8 cellular contexts compared by ENCODE assay signal in genomic region chr15:82710208-82710555, GRCh38. TPM values are rescaled to one million over a fixed set of nuclear protein-coding genes. Genes with fewer than 3 reads are reported as not detected.
DNase-seq lines count a peak whose midpoint lies in the region; ATAC-seq and TF ChIP-seq lines count a peak whose summit lies in the region.

No MANE protein-coding gene starts in this region.

- H3K9me3 ChIP-seq in WERI-Rb-1 (ENCODE audit: severe bottlenecking), result no peaks in the 10 kb centered on the region
- no peaks in the 10 kb centered on the region for H3K9me3 ChIP-seq in iPS DF 6.9 (ENCODE audit: control insufficient read depth, insufficient read depth, low read length)
- H3K9me3 ChIP-seq in skeletal muscle satellite cell (replicated peaks; ENCODE audit: low read length), result no peaks in the 10 kb centered on the region

- H3K27me3 ChIP-seq in H7 (ENCODE audit: control insufficient read depth, insufficient read depth, low read length) (no peaks in the 10 kb centered on the region), WERI-Rb-1 (ENCODE audit: insufficient read depth, low read depth, severe bottlenecking) (no peaks in the 10 kb centered on the region), iPS DF 6.9 (ENCODE audit: control insufficient read depth, insufficient read depth, low read length) (no peaks in the 10 kb centered on the region), skeletal muscle satellite cell (ENCODE audit: control insufficient read depth, insufficient read depth, low read length) (peaks cover 29% of the 10 kb centered on the region)

- no CpG with 5 or more reads among the region's 14 CpGs for WGBS in iPS DF 6.9 (ENCODE audit: insufficient coverage, insufficient read length)

- H3K4me3 ChIP-seq in H7 (ENCODE audit: insufficient read depth, low read depth, low read length) (peak overlapping the region; percentile 82), WERI-Rb-1 (ENCODE audit: low read depth, low read length) (peak overlapping the region; percentile 80), iPS DF 6.9 (ENCODE audit: low read length) (peak overlapping the region; percentile 50; the same call in 1 of the 2 replicates), skeletal muscle satellite cell (ENCODE audit: low read length) (peak overlapping the region; percentile 77)

- DNase-seq in H7 (no peak), WERI-Rb-1 (no peak), iPS DF 6.9 (ENCODE audit: low read depth, low spot score) (no peak), GM13976 (ENCODE audit: low spot score) (no peak), OCI-M2 (lab: John Stamatoyannopoulos, UW; ENCODE audit: unreplicated experiment) (no peak)
- no peak for DNase-seq in activated CD4-positive, alpha-beta T cell treated with anti-CD3 and anti-CD28 coated beads for 1 hour

- H3K27ac ChIP-seq in WERI-Rb-1 (peak overlapping the region; percentile 97), iPS DF 6.9 (ENCODE audit: low read length) (no peak overlapping the region)

- no peak for ATAC-seq in HG02623 (IDR thresholded peaks at IDR 0.05; ENCODE audit: unreplicated experiment)

- H3K4me2 ChIP-seq in skeletal muscle satellite cell (ENCODE audit: low read length), result peak overlapping the region; percentile 97

- H3K36me3 ChIP-seq in H7 (replicated peaks; ENCODE audit: control insufficient read depth, insufficient read depth, low read length), result no peaks in the 10 kb centered on the region
- H3K36me3 ChIP-seq in WERI-Rb-1, result peaks cover 2% of the 10 kb centered on the region
- H3K36me3 ChIP-seq in iPS DF 6.9 (ENCODE audit: control insufficient read depth, insufficient read depth, low read length), result peaks cover 4% of the 10 kb centered on the region; the same call in 1 of the 2 replicates
- no peaks in the 10 kb centered on the region for H3K36me3 ChIP-seq in skeletal muscle satellite cell (ENCODE audit: insufficient read depth, low read length)

- in situ Hi-C loops in GM13976 (cut with MboI; ENCODE audit: low sequenced_read_pairs, unreplicated experiment), result no loop called here

- H3K4me1 ChIP-seq in iPS DF 6.9 (ENCODE audit: control insufficient read depth, insufficient read depth, low read length), result peaks cover 5% of the 10 kb centered on the region; the same call in 1 of the 2 replicates
- H3K4me1 ChIP-seq in skeletal muscle satellite cell (ENCODE audit: control insufficient read depth, insufficient read depth, low read length), result peaks cover 5% of the 10 kb centered on the region

- H3K9ac ChIP-seq in skeletal muscle satellite cell (ENCODE audit: low read depth, low read length), result peak overlapping the region; percentile 48

- TF ChIP-seq CTCF in WERI-Rb-1 (IDR thresholded peaks at IDR 0.05; ENCODE audit: low read depth, low read length), result no peak
- no peak for TF ChIP-seq CTCF in GM13976 (IDR thresholded peaks at IDR 0.05; ENCODE audit: borderline replicate concordance, control extremely low read depth, extremely low read depth, insufficient read depth, missing control alignments)

RNA-seq across cellular contexts. Expression of gene AP3B2, which starts 0.5 kb away (rescaled TPM):
- 10.4 and 11.6 TPM in 2 replicates for total RNA-seq in H7 (2014; rRNA removed; shearing (Covaris generic))
- 0.25 and 0.66 TPM in 2 replicates for total RNA-seq in skeletal muscle satellite cell (2012; rRNA removed)
